8 cellular contexts compared by ENCODE assay signal in the genomic region with DNA sequence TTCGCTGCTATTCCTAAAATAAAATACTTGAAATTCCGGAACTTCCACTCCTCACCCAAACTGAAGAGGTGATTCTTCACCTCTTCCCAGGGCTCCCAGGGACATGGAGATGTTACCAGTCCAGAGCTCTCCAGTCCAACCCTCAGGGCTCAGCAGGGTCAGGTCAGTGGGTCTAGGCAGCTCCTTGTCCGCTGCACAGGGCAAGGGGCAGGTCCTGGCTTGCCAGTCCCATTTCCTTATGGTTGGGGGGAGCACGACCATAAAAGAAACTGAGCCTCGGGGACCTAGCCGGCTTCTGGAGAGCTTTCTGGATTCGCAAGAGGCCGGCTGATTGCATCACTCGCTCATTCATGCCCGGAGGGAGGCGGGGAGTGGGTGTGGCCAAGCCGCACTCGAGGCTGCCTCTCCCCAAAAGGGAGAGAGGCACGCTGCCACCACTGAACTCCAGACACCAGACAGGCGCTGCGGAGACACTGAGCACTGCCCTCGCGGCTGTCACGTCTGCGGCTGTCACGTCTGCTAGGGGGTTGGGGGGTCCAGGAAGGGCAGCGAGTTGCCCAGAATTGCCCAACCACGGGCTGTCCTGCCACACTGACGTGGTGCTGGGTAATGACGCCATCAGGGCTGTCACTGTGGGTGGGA. TPM values are rescaled to one million over a fixed set of nuclear protein-coding genes. Genes with fewer than 3 reads are reported as not detected.
A peak's percentile ranks its signal among the peaks of the same experiment; 100 is the strongest.
DNase-seq lines count a peak whose midpoint lies in the region; ATAC-seq and TF ChIP-seq lines count a peak whose summit lies in the region.

No MANE protein-coding gene starts in this region.

- H3K27me3 Mint-ChIP-seq in MCF 10A (ENCODE audit: insufficient read depth, unreplicated experiment), result no peaks in the 10 kb centered on the region

- peak overlapping the region; percentile 90 for H3K9ac ChIP-seq in smooth muscle cell (ENCODE audit: low read depth)

- peaks cover 69% of the 10 kb centered on the region for H3K79me2 ChIP-seq in smooth muscle cell (ENCODE audit: low read depth)

- peak overlapping the region; percentile 98 for H3K27ac ChIP-seq in smooth muscle cell (ENCODE audit: low read depth)

- POLR2A ChIA-PET in MCF 10A (lab: Yijun Ruan, JAX), result interaction anchor here (0.7 to 14.0 kb wide), 13 partner anchors 11 to 97 kb away, joined by 3 to 220 read pairs (median 4); a partner anchor contains a TSS

- H3K36me3 ChIP-seq in smooth muscle cell (ENCODE audit: low read depth), result no peaks in the 10 kb centered on the region

- H4K20me1 ChIP-seq in smooth muscle cell (ENCODE audit: low read depth), result peaks cover 63% of the 10 kb centered on the region

- peaks cover 17% of the 10 kb centered on the region for H3K4me1 ChIP-seq in smooth muscle cell (ENCODE audit: low read depth)

- H2AFZ ChIP-seq in smooth muscle cell (ENCODE audit: low read depth), result no peak overlapping the region

- H3K36me3 Mint-ChIP-seq in MCF 10A (ENCODE audit: insufficient read depth, unreplicated experiment), result peaks cover 90% of the 10 kb centered on the region

- intact Hi-C loops in MCF 10A (cut with micrococcal nuclease), result loop anchor here (5.0 kb wide), 2 partner anchors 46 to 76 kb away; no protein-coding TSS in a partner anchor

- 5% methylated on average over 23 of the region's 25 CpGs for WGBS in smooth muscle cell (ENCODE audit: low lambda C conversion rate)

- peak overlapping the region; percentile 44 for H3K4me3 ChIP-seq in WI38 (ENCODE audit: low read depth, low read length)
- peak overlapping the region; percentile 37 for H3K4me3 ChIP-seq in smooth muscle cell

- ATAC-seq in GM19324 (IDR thresholded peaks at IDR 0.05; ENCODE audit: low FRiP score, unreplicated experiment), result no peak

- H3K9me3 Mint-ChIP-seq in MCF 10A (ENCODE audit: unreplicated experiment), result no peaks in the 10 kb centered on the region

- CTCF ChIA-PET in MCF 10A (lab: Yijun Ruan, JAX), result interaction anchor here (0.8 to 1.7 kb wide), 5 partner anchors 12 to 74 kb away, joined by 3 to 14 read pairs (median 9); no protein-coding TSS in a partner anchor

- TF ChIP-seq CTCF in WI38 (IDR thresholded peaks at IDR 0.05; ENCODE audit: low read depth, low read length) (no peak), MCF 10A (IDR thresholded peaks at IDR 0.05; ENCODE audit: unreplicated experiment) (no peak), smooth muscle cell (IDR thresholded peaks at IDR 0.05; ENCODE audit: borderline replicate concordance, insufficient read depth, poor library complexity, severe bottlenecking) (no peak)

- H3F3A ChIP-seq in smooth muscle cell (ENCODE audit: low read depth), result peaks cover 23% of the 10 kb centered on the region

- peak overlapping the region; percentile 83 for H3K27ac Mint-ChIP-seq in MCF 10A (ENCODE audit: low read depth, unreplicated experiment)

- BruUV-seq in MCF 10A (replicated peaks; lab: Mats Ljungman, UMichigan), result no TSS peak

- peaks cover 36% of the 10 kb centered on the region for H3K4me1 Mint-ChIP-seq in MCF 10A (ENCODE audit: insufficient read depth, unreplicated experiment)

- peak overlapping the region; percentile 86 for H3K4me2 ChIP-seq in smooth muscle cell

- H3K27me3 ChIP-seq in smooth muscle cell (ENCODE audit: low read depth), result no peaks in the 10 kb centered on the region

- H3K4me3 Mint-ChIP-seq in MCF 10A (ENCODE audit: unreplicated experiment), result peak overlapping the region; percentile 52

- no peaks in the 10 kb centered on the region for H3K9me3 ChIP-seq in smooth muscle cell (replicated peaks; ENCODE audit: low read depth)

- DNase-seq in COLO829 (ENCODE audit: low spot score), result peak; percentile 93
- DNase-seq in GOT3 (lab: John Stamatoyannopoulos, UW), result peak; percentile 55
- peak; percentile 53 for DNase-seq in NCI-H1694 (lab: John Stamatoyannopoulos, UW)
- peak; percentile 96 for DNase-seq in MCF 10A (ENCODE audit: unreplicated experiment)
- DNase-seq in iPS-NIHi11 (ENCODE audit: low spot score), result peak; percentile 95
- peak; percentile 88 for DNase-seq in smooth muscle cell (lab: John Stamatoyannopoulos, UW; ENCODE audit: unreplicated experiment)

RNA-seq across cellular contexts. Expression of a gene that starts 15.8 kb away (rescaled TPM):
- total RNA-seq in MCF 10A (2022), result 794 and 1,007 TPM in 2 replicates
- 40.5 and 51.3 TPM in 2 replicates for total RNA-seq in smooth muscle cell
- polyA plus RNA-seq in smooth muscle cell, result 58.8 and 153 TPM in 2 replicates

Comparison
In these comparisons a context has a peak if more than half of its experiments do, and no peak if none do; other contexts are left out.
1. RNA of a gene that starts 15.8 kb away (total RNA-seq): 794 to 1,007 TPM in MCF 10A; 40.5 to 51.3 TPM in smooth muscle cell; every median in the first group is over 10 times any median in the second.
2. Peak in every context shown above with its lines, with median percentiles within 50 percentile points of each other: DNase-seq.